Comparison of ENCODE assay signal across 10 cellular contexts in the genomic region with DNA sequence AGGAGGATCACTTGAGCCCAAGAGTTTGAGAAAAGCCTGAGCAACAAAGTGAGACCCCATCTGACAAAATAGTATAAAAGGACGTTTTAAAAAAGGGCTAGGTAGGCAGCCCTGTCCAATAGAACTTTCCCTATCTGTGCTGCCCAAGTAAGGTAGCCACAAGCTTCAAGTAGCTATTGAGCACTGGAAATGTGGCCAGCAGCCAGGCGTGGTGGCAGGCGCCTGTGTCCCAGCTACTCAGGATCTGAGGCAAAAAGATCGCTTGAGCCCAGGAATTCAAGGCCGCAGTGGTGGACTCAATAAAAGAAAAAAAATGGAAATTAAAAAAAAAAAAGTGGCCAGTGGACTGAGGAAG. TPM values are rescaled to one million over a fixed set of nuclear protein-coding genes. Genes with fewer than 3 reads are reported as not detected.
DNase-seq lines count a peak whose midpoint lies in the region; ATAC-seq and TF ChIP-seq lines count a peak whose summit lies in the region.
"Had no signal": no experiment of that assay in that cellular context is flagged by ENCODE, and none has a peak within 500 bp of the region (broad histone marks: within the 10 kb centered on the region; RNA-seq: fewer than 3 reads in every experiment).

No MANE protein-coding gene starts in this region.

- in situ Hi-C loops in Panc1 (cut with HindIII; ENCODE audit: low pct_unique_long_range_greater_than_20kb, low sequenced_read_pairs), result no loop called here

- peaks cover 45% of the 10 kb centered on the region for H3K79me2 ChIP-seq in SK-N-SH (ENCODE audit: insufficient read depth)

- CTCF ChIA-PET in SK-N-SH (lab: Yijun Ruan, JAX) (interaction anchor here (0.7 to 3.6 kb wide), 4 partner anchors 8 to 40 kb away, joined by 3 to 19 read pairs (median 8); a partner anchor contains a TSS), Panc1 (lab: Charles Lee) (interaction anchor here (0.7 kb wide), 1 partner anchor 8 kb away, joined by 5 read pairs; no protein-coding TSS in a partner anchor)

- no peak overlapping the region for H3K9ac ChIP-seq in SK-N-SH

- H3K27me3 Mint-ChIP-seq in stimulated activated naive B cell treated with anti-CD40 and anti-IgM and Interleukin-4, amounts not matched to agents 10 μg/mL and 1 μg/mL and 100 μg/mL, for 72 hours, result no peaks in the 10 kb centered on the region

- H3K27me3 ChIP-seq in SK-N-SH (ENCODE audit: insufficient read depth) (no peaks in the 10 kb centered on the region), Panc1 (ENCODE audit: control insufficient read depth, insufficient read depth, low read length) (no peaks in the 10 kb centered on the region)

- DNase-seq in SK-N-SH (no peak), Panc1 (ENCODE audit: low read depth, low spot score) (no peak), head of caudate nucleus (peak in 35 of 42 donors; percentile 47 to 83 (median 65)), NOMO-1 treated with dmso at 0.1 percent for 144 hours (lab: John Stamatoyannopoulos, UW; ENCODE audit: unreplicated experiment) (no peak)
- DNase-seq in stimulated activated naive B cell treated with anti-CD40 and anti-IgM and Interleukin-4, amounts not matched to agents 10 μg/mL and 1 μg/mL and 100 μg/mL, for 72 hours, result no peak
- DNase-seq: activated CD8-positive, alpha-beta memory T cell treated with anti-CD3 and anti-CD28 coated beads for 24 hours; MM.1S had no signal

- POLR2A ChIA-PET in SK-N-SH (lab: Yijun Ruan, JAX), result interaction anchor here (0.8 to 3.0 kb wide), 2 partner anchors 13 to 27 kb away, joined by 3 to 12 read pairs; a partner anchor contains a TSS
- POLR2A ChIA-PET in Panc1 (lab: Charles Lee), result interaction anchor here (0.5 to 0.6 kb wide), 2 partner anchors 11 to 13 kb away, joined by 3 to 5 read pairs; no protein-coding TSS in a partner anchor

- H3K36me3 ChIP-seq in SK-N-SH (replicated peaks in 1 of 2; ENCODE audit: control insufficient read depth in 1 of 2, insufficient read depth in 2 of 2, low read length in 1 of 2) (peaks cover 0 to 3% of the 10 kb centered on the region in 2 experiments), Panc1 (ENCODE audit: control insufficient read depth, insufficient read depth, low read length) (no peaks in the 10 kb centered on the region; the same call in 1 of the 2 replicates)

- H3K9me2 ChIP-seq in SK-N-SH, result no peaks in the 10 kb centered on the region

- peak overlapping the region; percentile 99 for H3K27ac Mint-ChIP-seq in stimulated activated naive B cell treated with anti-CD40 and anti-IgM and Interleukin-4, amounts not matched to agents 10 μg/mL and 1 μg/mL and 100 μg/mL, for 72 hours

- H3K9me3 ChIP-seq in SK-N-SH, result no peaks in the 10 kb centered on the region
- no peaks in the 10 kb centered on the region for H3K9me3 ChIP-seq in Panc1 (ENCODE audit: control insufficient read depth, insufficient read depth, low read depth, low read length)

- H4K20me1 ChIP-seq in SK-N-SH (ENCODE audit: insufficient read depth), result no peaks in the 10 kb centered on the region

- no peak overlapping the region for H2AFZ ChIP-seq in SK-N-SH (ENCODE audit: low read depth)

- peaks cover 17 to 18% of the 10 kb centered on the region in 2 experiments; a peak in 3 of 4 replicates for H3K4me1 ChIP-seq in SK-N-SH (ENCODE audit: control insufficient read depth in 1 of 2, insufficient read depth in 2 of 2, low read depth in 1 of 2, low read length in 1 of 2)
- peaks cover 9% of the 10 kb centered on the region; the same call in 1 of the 2 replicates for H3K4me1 ChIP-seq in Panc1 (ENCODE audit: control insufficient read depth, insufficient read depth, low read length)

- TF ChIP-seq EP300 in SK-N-SH (IDR thresholded peaks at IDR 0.05; ENCODE audit: borderline replicate concordance in 1 of 2, low read depth in 1 of 2, low read length in 1 of 2), result no peak

- TF ChIP-seq CTCF in SK-N-SH (IDR thresholded peaks at IDR 0.05) (no peak), Panc1 (IDR thresholded peaks at IDR 0.05) (no peak)

- peak overlapping the region; percentile 97 for H3K4me2 ChIP-seq in SK-N-SH

- peaks cover 5 to 15% of the 10 kb centered on the region in 2 donors for H3K36me3 Mint-ChIP-seq in stimulated activated naive B cell treated with anti-CD40 and anti-IgM and Interleukin-4, amounts not matched to agents 10 μg/mL and 1 μg/mL and 100 μg/mL, for 72 hours

- H3K4me3 Mint-ChIP-seq in stimulated activated naive B cell treated with anti-CD40 and anti-IgM and Interleukin-4, amounts not matched to agents 10 μg/mL and 1 μg/mL and 100 μg/mL, for 72 hours, result peak overlapping the region in 1 of 2 donors; percentile 96

- intact Hi-C loops in Panc1 (cut with micrococcal nuclease; ENCODE audit: unreplicated experiment), result no loop called here
- intact Hi-C loops in head of caudate nucleus (cut with DNase I), result no loop called here

- no peak for TF ChIP-seq RAD21 in SK-N-SH (IDR thresholded peaks at IDR 0.05; ENCODE audit: low read length)

- ATAC-seq in SK-N-SH treated with all-trans-retinoic acid at 6 μM for 48 hours (no peak), Panc1 (no peak), HG03095 (IDR thresholded peaks at IDR 0.05; ENCODE audit: unreplicated experiment) (no peak), HG03432 (IDR thresholded peaks at IDR 0.05; ENCODE audit: unreplicated experiment) (no peak)
- ATAC-seq in stimulated activated naive B cell treated with anti-CD40 and anti-IgM and Interleukin-4, amounts not matched to agents 10 μg/mL and 1 μg/mL and 100 μg/mL, for 72 hours (replicated peaks), result no peak

- H3K27ac ChIP-seq in SK-N-SH (ENCODE audit: low read depth in 2 of 2, low read length in 1 of 2) (no peak overlapping the region; a peak in 1 of 4 replicates), Panc1 (ENCODE audit: low read length) (peak overlapping the region; percentile 92)

- peaks cover 24 to 32% of the 10 kb centered on the region in 2 donors for H3K4me1 Mint-ChIP-seq in stimulated activated naive B cell treated with anti-CD40 and anti-IgM and Interleukin-4, amounts not matched to agents 10 μg/mL and 1 μg/mL and 100 μg/mL, for 72 hours

- 89% methylated on average over 5 of the region's 5 CpGs for WGBS in SK-N-SH (ENCODE audit: low lambda C conversion rate)

- H3F3A ChIP-seq in SK-N-SH (replicated peaks; ENCODE audit: insufficient read depth), result peaks cover 31% of the 10 kb centered on the region

- no peaks in the 10 kb centered on the region for H3K9me3 Mint-ChIP-seq in stimulated activated naive B cell treated with anti-CD40 and anti-IgM and Interleukin-4, amounts not matched to agents 10 μg/mL and 1 μg/mL and 100 μg/mL, for 72 hours

- no TSS peak for BruUV-seq in Panc1 (replicated peaks; lab: Mats Ljungman, UMichigan)

- H3K4me3 ChIP-seq in SK-N-SH (ENCODE audit: low read depth in 2 of 2, low read length in 1 of 2) (no peak overlapping the region), Panc1 (ENCODE audit: low read depth in 2 of 2, low read length in 2 of 2) (peak overlapping the region; percentile 59 to 78)

TF ChIP-seq in SK-N-SH, 30 proteins besides CTCF, POLR2A, EP300 and RAD21 (continues in another document):
- no peak for TF ChIP-seq TEAD4 (IDR thresholded peaks at IDR 0.05; ENCODE audit: borderline replicate concordance, insufficient read depth)

TF ChIP-seq in SK-N-SH treated with all-trans-retinoic acid at 6 μM for 48 hours, 23 proteins besides CTCF, POLR2A, EP300 and RAD21:
- TF ChIP-seq, protein P1, sequence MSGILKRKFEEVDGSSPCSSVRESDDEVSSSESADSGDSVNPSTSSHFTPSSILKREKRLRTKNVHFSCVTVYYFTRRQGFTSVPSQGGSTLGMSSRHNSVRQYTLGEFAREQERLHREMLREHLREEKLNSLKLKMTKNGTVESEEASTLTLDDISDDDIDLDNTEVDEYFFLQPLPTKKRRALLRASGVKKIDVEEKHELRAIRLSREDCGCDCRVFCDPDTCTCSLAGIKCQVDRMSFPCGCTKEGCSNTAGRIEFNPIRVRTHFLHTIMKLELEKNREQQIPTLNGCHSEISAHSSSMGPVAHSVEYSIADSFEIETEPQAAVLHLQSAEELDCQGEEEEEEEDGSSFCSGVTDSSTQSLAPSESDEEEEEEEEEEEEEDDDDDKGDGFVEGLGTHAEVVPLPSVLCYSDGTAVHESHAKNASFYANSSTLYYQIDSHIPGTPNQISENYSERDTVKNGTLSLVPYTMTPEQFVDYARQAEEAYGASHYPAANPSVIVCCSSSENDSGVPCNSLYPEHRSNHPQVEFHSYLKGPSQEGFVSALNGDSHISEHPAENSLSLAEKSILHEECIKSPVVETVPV (CRISPR knock-in tag; IDR thresholded peaks at IDR 0.05), result no peak
- TF ChIP-seq ZNF565 (CRISPR knock-in tag; conservative IDR thresholded peaks at IDR 0.05; ENCODE audit: low read depth), result no peak

RNA-seq across cellular contexts. Expression of a gene that starts 1.5 kb away (rescaled TPM):
- polyA plus RNA-seq in SK-N-SH (2012; rRNA removed), result 152 and 162 TPM in 2 replicates
- 124 and 156 TPM in 2 replicates for polyA plus RNA-seq in SK-N-SH (2012; cell fraction: cytosol; rRNA removed)
- 65.3 and 89.9 TPM in 2 replicates for polyA plus RNA-seq in SK-N-SH (2012; cell fraction: nucleus; rRNA removed)
- 147 TPM for total RNA-seq in Panc1 (2021; ENCODE audit: unreplicated experiment)
- polyA plus RNA-seq in Panc1 (2012; ENCODE audit: insufficient read length), result 203 TPM

RNA-seq across cellular contexts. Expression of a gene that starts 26.8 kb away (rescaled TPM):
- polyA plus RNA-seq in SK-N-SH (2012; rRNA removed), result 79.5 and 86.3 TPM in 2 replicates
- 64.8 and 74.8 TPM in 2 replicates for polyA plus RNA-seq in SK-N-SH (2012; cell fraction: cytosol; rRNA removed)
- polyA plus RNA-seq in SK-N-SH (2012; cell fraction: nucleus; rRNA removed), result 48.5 and 55.5 TPM in 2 replicates
- 48.3 TPM for total RNA-seq in Panc1 (2021; ENCODE audit: unreplicated experiment)
- 58.5 TPM for polyA plus RNA-seq in Panc1 (2012; ENCODE audit: insufficient read length)

RNA-seq across cellular contexts. Expression of a gene that starts 34.2 kb away (rescaled TPM):
- polyA plus RNA-seq in SK-N-SH (2012; rRNA removed), result 9.2 and 13.3 TPM in 2 replicates
- 7.6 and 9.0 TPM in 2 replicates for polyA plus RNA-seq in SK-N-SH (2012; cell fraction: cytosol; rRNA removed)
- polyA plus RNA-seq in SK-N-SH (2012; cell fraction: nucleus; rRNA removed), result 24.1 and 30.3 TPM in 2 replicates
- total RNA-seq in Panc1 (2021; ENCODE audit: unreplicated experiment), result 22.8 TPM
- polyA plus RNA-seq in Panc1 (2012; ENCODE audit: insufficient read length), result 14.1 TPM

Comparison
In these comparisons a context has a peak if more than half of its experiments do, and no peak if none do; other contexts are left out.
1. DNase-seq: peak in head of caudate nucleus (35 of 42); none in SK-N-SH (single experiment), Panc1 (single experiment), stimulated activated naive B cell treated with anti-CD40 and anti-IgM and Interleukin-4, amounts not matched to agents 10 μg/mL and 1 μg/mL and 100 μg/mL, for 72 hours (single experiment) and NOMO-1 treated with dmso at 0.1 percent for 144 hours (single experiment).
2. H3K4me3 ChIP-seq: peak in Panc1 (2 of 2); none in SK-N-SH (0 of 2).